Comparison of ENCODE assay signal across 34 cellular contexts in the genomic region with DNA sequence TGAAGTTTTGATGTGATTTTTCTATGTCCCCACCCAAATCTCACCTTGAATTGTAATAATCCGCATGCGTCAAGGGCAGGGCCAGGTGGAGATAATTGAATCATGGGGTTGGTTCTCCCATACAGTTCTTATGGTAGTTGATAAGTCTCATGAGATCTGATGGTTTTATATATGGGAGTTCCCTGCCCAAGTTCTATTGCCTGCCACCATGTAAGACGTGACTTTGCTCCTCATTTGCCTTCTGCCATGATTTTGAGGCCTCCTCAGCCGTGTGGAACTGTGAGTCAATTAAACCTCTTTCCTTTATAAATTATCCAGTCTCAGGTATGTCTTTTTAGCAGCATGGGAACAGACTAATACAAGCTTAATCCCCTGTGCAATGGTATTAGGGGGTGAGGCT.
"Had no signal": no experiment of that assay in that cellular context is flagged by ENCODE, and none has a peak within 500 bp of the region (broad histone marks: within the 10 kb centered on the region; RNA-seq: fewer than 3 reads in every experiment).

No MANE protein-coding gene starts in this region.

- DNase-seq: Karpas-422, Kasumi-1, MM.1S, MV-4-11, NCI-H1048, NCI-H1092, NCI-H1092 treated with DMSO at 0.1 percent for 48 hours, NCI-H1105, NCI-H1105 treated with DMSO at 0.1 percent for 48 hours, NCI-H1417, NCI-H1417 treated with DMSO at 0.1 percent for 48 hours, NCI-H1436, NCI-H1436 treated with DMSO at 0.1 percent for 48 hours, NCI-H146, NCI-H1694, NCI-H1694 treated with DMSO at 0.1 percent for 48 hours, NCI-H187, NCI-H187 treated with DMSO at 0.1 percent for 48 hours, NCI-H1930, NCI-H2029, NCI-H2029 treated with DMSO at 0.1 percent for 48 hours, NCI-H2081, NCI-H2081 treated with DMSO at 0.1 percent for 48 hours, NCI-H2107, NCI-H2171, NCI-H2171 treated with DMSO at 0.1 percent for 48 hours, NCI-H2227 treated with DMSO at 0.1 percent for 48 hours, NCI-H226, NCI-H345, NCI-H446, NCI-H446 treated with DMSO at 0.1 percent for 48 hours, NCI-H510A, NCI-H510A treated with DMSO at 0.1 percent for 48 hours had no signal

- H3K9ac ChIP-seq: KMS-11 had no signal

- H3K27ac ChIP-seq: KMS-11 had no signal

- H3K4me2 ChIP-seq: KMS-11 had no signal
